In the genomic region with DNA sequence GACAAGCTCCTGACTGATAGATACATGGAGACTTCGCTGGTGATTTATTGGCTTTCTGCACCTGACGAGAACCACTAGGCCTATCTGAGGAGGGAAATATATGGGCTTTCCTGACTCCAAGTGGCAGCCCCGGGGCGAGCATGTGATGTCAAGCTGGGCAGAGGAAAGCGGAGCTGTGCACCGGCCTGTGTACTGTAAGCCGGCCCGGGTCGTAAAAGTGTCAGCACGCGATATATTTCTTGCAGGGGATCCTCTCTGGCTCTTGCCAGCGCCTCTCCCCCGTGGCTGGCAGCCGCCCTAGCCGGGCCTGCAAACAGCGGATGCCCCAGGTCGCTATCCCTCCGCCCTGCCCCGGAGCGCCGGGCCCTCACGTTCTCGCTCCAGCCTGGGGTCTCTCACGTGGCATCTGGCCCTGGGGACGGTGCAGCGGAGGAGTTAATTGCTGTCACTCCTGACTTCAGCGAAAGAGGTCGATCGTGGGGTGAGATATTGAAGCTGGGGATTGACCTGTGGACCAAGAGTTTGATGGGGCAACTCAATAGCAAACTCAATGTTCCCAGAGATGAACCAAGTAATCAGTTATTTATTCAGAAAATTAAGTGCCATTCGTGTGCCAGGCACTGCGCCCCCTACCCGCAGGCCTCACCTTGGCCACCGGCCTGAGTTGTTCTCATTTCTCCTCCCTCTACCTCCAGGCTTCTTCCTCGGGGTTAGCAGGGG, we compare ENCODE assay signal across 8 cellular contexts. TPM values are rescaled to one million over a fixed set of nuclear protein-coding genes. Genes with fewer than 3 reads are reported as not detected.
DNase-seq lines count a peak whose midpoint lies in the region; ATAC-seq, FAIRE-seq and TF ChIP-seq lines count a peak whose summit lies in the region.

No MANE protein-coding gene starts in this region.

- intact Hi-C loops in endothelial cell of umbilical vein (cut with micrococcal nuclease) = loop anchor here (1.0 to 2.0 kb wide), 3 partner anchors 41 to 52 kb away; no protein-coding TSS in a partner anchor

- H3K4me2 ChIP-seq in Karpas-422 (ENCODE audit: low read depth, low read length, poor library complexity, severe bottlenecking) (no peak overlapping the region), endothelial cell of umbilical vein (ENCODE audit: insufficient read depth, low read length) (peak overlapping the region; percentile 74)

- peak; percentile 61 to 78 for TF ChIP-seq CTCF in endothelial cell of umbilical vein (IDR thresholded peaks at IDR 0.05; ENCODE audit: extremely low read depth in 1 of 2, insufficient read depth in 1 of 2, low read depth in 1 of 2, low read length in 2 of 2)

- H3K9me2 ChIP-seq in Karpas-422 (replicated peaks; ENCODE audit: insufficient read depth, low read length) = no peaks in the 10 kb centered on the region

- H3K9me3 ChIP-seq in Karpas-422 (ENCODE audit: low read length) (no peaks in the 10 kb centered on the region), endothelial cell of umbilical vein (replicated peaks; ENCODE audit: control insufficient read depth, insufficient read depth, low read length) (no peaks in the 10 kb centered on the region), subcutaneous abdominal adipose tissue (ENCODE audit: control insufficient read depth in 5 of 5, low read length in 5 of 5) (no peaks in the 10 kb centered on the region)

- dilution Hi-C loops in endothelial cell of umbilical vein (cut with MboI; ENCODE audit: extremely low pct_ligation_motif_present, low sequenced_read_pairs) = no loop called here

- no peak for FAIRE-seq in endothelial cell of umbilical vein (lab: Jason Lieb, UNC)

- H3K4me1 ChIP-seq in Karpas-422 (ENCODE audit: low read length) (peaks cover 10% of the 10 kb centered on the region), endothelial cell of umbilical vein (ENCODE audit: control insufficient read depth, extremely low read depth, insufficient read depth, low read length) (peaks cover 2% of the 10 kb centered on the region), subcutaneous abdominal adipose tissue (ENCODE audit: control insufficient read depth in 5 of 5, insufficient read depth in 5 of 5, low read length in 5 of 5) (peaks cover 0 to 14% (median 13%) of the 10 kb centered on the region in 5 donors)

- H3K27ac ChIP-seq in Karpas-422 (ENCODE audit: low read length) (no peak overlapping the region), endothelial cell of umbilical vein (ENCODE audit: insufficient read depth, low read depth, low read length) (no peak overlapping the region), subcutaneous abdominal adipose tissue (ENCODE audit: low read depth, low read length) (no peak overlapping the region)

- no peak for ATAC-seq in HG03460 (IDR thresholded peaks at IDR 0.05; ENCODE audit: unreplicated experiment)

- H3K36me3 ChIP-seq in Karpas-422 (ENCODE audit: insufficient read depth, low read length) (no peaks in the 10 kb centered on the region), endothelial cell of umbilical vein (ENCODE audit: control insufficient read depth in 2 of 2, extremely low read depth in 1 of 2, insufficient read depth in 2 of 2, low read length in 2 of 2) (no peaks in the 10 kb centered on the region), subcutaneous abdominal adipose tissue (ENCODE audit: control insufficient read depth in 5 of 5, insufficient read depth in 5 of 5, low read length in 5 of 5) (no peaks in the 10 kb centered on the region)

- H3K9me1 ChIP-seq in endothelial cell of umbilical vein (replicated peaks; ENCODE audit: control insufficient read depth, extremely low read depth, insufficient read depth, low read length) = no peaks in the 10 kb centered on the region

- CTCF ChIA-PET in endothelial cell of umbilical vein (lab: Charles Lee) = interaction anchor here (0.7 to 4.1 kb wide), 8 partner anchors 8 to 52 kb away, joined by 3 to 41 read pairs (median 3); no protein-coding TSS in a partner anchor

- H2AFZ ChIP-seq in Karpas-422 (ENCODE audit: low read length) (no peak overlapping the region), endothelial cell of umbilical vein (ENCODE audit: low read depth, low read length) (peak overlapping the region; percentile 80)

- H3K27me3 ChIP-seq in Karpas-422 (ENCODE audit: low read length) = no peaks in the 10 kb centered on the region
- H3K27me3 ChIP-seq in endothelial cell of umbilical vein (ENCODE audit: control insufficient read depth in 2 of 2, insufficient read depth in 2 of 2, low read length in 2 of 2) = peaks cover 2 to 3% of the 10 kb centered on the region in 2 experiments
- peaks cover 0 to 7% (median 0%) of the 10 kb centered on the region in 5 donors for H3K27me3 ChIP-seq in subcutaneous abdominal adipose tissue (ENCODE audit: control insufficient read depth in 5 of 5, insufficient read depth in 4 of 5, low read length in 5 of 5)

- DNase-seq in Daoy (ENCODE audit: low read depth) = peak; percentile 28
- peak; percentile 47 for DNase-seq in Karpas-422
- peak; percentile 48 for DNase-seq in activated CD4-positive, alpha-beta T cell treated with anti-CD3 and anti-CD28 coated beads for 48 hours
- peak; percentile 50 for DNase-seq in endothelial cell of umbilical vein (ENCODE audit: low read depth, low spot score)
- DNase-seq in midbrain (lab: John Stamatoyannopoulos, UW) = peak; percentile 14
- no peak for DNase-seq in A172 (ENCODE audit: low spot score)

- H3K9ac ChIP-seq in Karpas-422 (ENCODE audit: low read length) (no peak overlapping the region), endothelial cell of umbilical vein (replicated peaks; ENCODE audit: extremely low read depth, insufficient read depth, low read length) (no peak overlapping the region), subcutaneous abdominal adipose tissue (ENCODE audit: low read length in 5 of 5) (peak overlapping the region in 3 of 5 donors; percentile 47 to 60 (median 57))

- no TSS peak for BruUV-seq in endothelial cell of umbilical vein (replicated peaks; lab: Mats Ljungman, UMichigan)

- no peak for TF ChIP-seq POLR2A in endothelial cell of umbilical vein (IDR thresholded peaks at IDR 0.05; ENCODE audit: low read depth, low read length)

- POLR2A ChIA-PET in endothelial cell of umbilical vein (lab: Charles Lee) = no interaction called here

- H3K4me3 ChIP-seq in Karpas-422 (ENCODE audit: low read length) (no peak overlapping the region), endothelial cell of umbilical vein (replicated peaks in 1 of 3; ENCODE audit: insufficient read depth in 1 of 3, low read depth in 1 of 3, low read length in 3 of 3) (peak overlapping the region; percentile 24 to 33 (median 31)), subcutaneous abdominal adipose tissue (ENCODE audit: low read depth in 1 of 5, low read length in 5 of 5) (peak overlapping the region; percentile 51 to 66 (median 52))

- H4K20me1 ChIP-seq in Karpas-422 (ENCODE audit: insufficient read depth, low read depth, low read length) = no peaks in the 10 kb centered on the region
- H4K20me1 ChIP-seq in endothelial cell of umbilical vein (replicated peaks; ENCODE audit: control insufficient read depth, extremely low read depth, insufficient read depth, low read length) = no peaks in the 10 kb centered on the region

- H3K79me2 ChIP-seq in Karpas-422 (ENCODE audit: low read length) = no peaks in the 10 kb centered on the region
- no peaks in the 10 kb centered on the region for H3K79me2 ChIP-seq in endothelial cell of umbilical vein (ENCODE audit: control insufficient read depth, insufficient read depth, low read length)

TF ChIP-seq in endothelial cell of umbilical vein, 7 proteins besides CTCF, POLR2A, EP300 and RAD21:
- TF ChIP-seq POLR2AphosphoS5 (IDR thresholded peaks at IDR 0.05; ENCODE audit: insufficient read depth, low read depth, low read length) (no peak), GATA2 (IDR thresholded peaks at IDR 0.05; ENCODE audit: insufficient read depth, insufficient read length, low read depth, low read length) (no peak), FOS (IDR thresholded peaks at IDR 0.05; ENCODE audit: borderline replicate concordance, insufficient read depth, low read length) (no peak), EZH2 (IDR thresholded peaks at IDR 0.05; ENCODE audit: borderline replicate concordance, low read depth, low read length, severe bottlenecking) (no peak), MYC (IDR thresholded peaks at IDR 0.05; ENCODE audit: low read depth, low read length) (no peak), JUN (IDR thresholded peaks at IDR 0.05; ENCODE audit: borderline replicate concordance, insufficient read depth, insufficient read length, low read depth) (no peak)
- TF ChIP-seq, protein P1, sequence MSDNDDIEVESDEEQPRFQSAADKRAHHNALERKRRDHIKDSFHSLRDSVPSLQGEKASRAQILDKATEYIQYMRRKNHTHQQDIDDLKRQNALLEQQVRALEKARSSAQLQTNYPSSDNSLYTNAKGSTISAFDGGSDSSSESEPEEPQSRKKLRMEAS (IDR thresholded peaks at IDR 0.05; ENCODE audit: insufficient read depth, insufficient read length) = no peak

RNA-seq across cellular contexts. Expression of a gene that starts 41.0 kb away (rescaled TPM):
- not detected in 2 replicates for total RNA-seq in Daoy (2014; rRNA removed; shearing (Covaris generic))
- total RNA-seq in Karpas-422 (2014; rRNA removed; shearing (Covaris generic); ENCODE audit: low replicate concordance) = not detected in 2 replicates
- not detected in 2 replicates for total RNA-seq in endothelial cell of umbilical vein
- polyA plus RNA-seq in endothelial cell of umbilical vein = not detected in 2 replicates
- polyA plus RNA-seq in endothelial cell of umbilical vein (2011; cell fraction: cytosol; rRNA removed) = not detected in 2 replicates
- not detected in 2 replicates for polyA plus RNA-seq in endothelial cell of umbilical vein (2011; cell fraction: nucleus; rRNA removed)
- not detected in 2 replicates for polyA plus RNA-seq in endothelial cell of umbilical vein (2012)
- polyA minus RNA-seq in endothelial cell of umbilical vein = not detected in 2 replicates
- polyA minus RNA-seq in endothelial cell of umbilical vein (2011; cell fraction: cytosol; rRNA and poly(A)+ RNA removed) = not detected
- not detected in 2 replicates for polyA minus RNA-seq in endothelial cell of umbilical vein (2011; cell fraction: nucleus; rRNA and poly(A)+ RNA removed)
- total RNA-seq in A172 (2014; rRNA removed; shearing (Covaris generic)) = not detected in 2 replicates

Comparison
In these comparisons a context has a peak if more than half of its experiments do, and no peak if none do; other contexts are left out.
1. H3K9ac ChIP-seq: peak in subcutaneous abdominal adipose tissue (3 of 5); none in Karpas-422 (single experiment) and endothelial cell of umbilical vein (single experiment).